1 cellular context compared by ENCODE assay signal in genomic region chr10:101062231-101063161, GRCh38.
TF ChIP-seq lines count a peak whose summit lies in the region.

No MANE protein-coding gene starts in this region.

TF ChIP-seq in WTC11, 78 proteins besides CTCF, POLR2A, EP300 and RAD21 (continued from another document):
- TF ChIP-seq PRDM15 (CRISPR knock-in tag; IDR thresholded peaks at IDR 0.05), result no peak
- TF ChIP-seq ATF2 (CRISPR knock-in tag; IDR thresholded peaks at IDR 0.05; ENCODE audit: borderline replicate concordance, low read depth), result no peak
- peak; percentile 66 for TF ChIP-seq TEAD1 (CRISPR knock-in tag; IDR thresholded peaks at IDR 0.05)
- TF ChIP-seq SMAD3 (CRISPR knock-in tag; IDR thresholded peaks at IDR 0.05; ENCODE audit: borderline replicate concordance), result peak; percentile 54; the same call in 1 of the 2 replicates
- TF ChIP-seq MXD4 (CRISPR knock-in tag; IDR thresholded peaks at IDR 0.05; ENCODE audit: borderline replicate concordance), result no peak
- peak; percentile 96 for TF ChIP-seq HMGXB4 (CRISPR knock-in tag; IDR thresholded peaks at IDR 0.05)
- TF ChIP-seq ZBTB43 (CRISPR knock-in tag; IDR thresholded peaks at IDR 0.05), result peak; percentile 4; the same call in 1 of the 2 replicates
- peak; percentile 75; the same call in 1 of the 2 replicates for TF ChIP-seq ZNF232 (CRISPR knock-in tag; IDR thresholded peaks at IDR 0.05)
- TF ChIP-seq ZNF425 (CRISPR knock-in tag; conservative IDR thresholded peaks at IDR 0.05), result no peak
- no peak for TF ChIP-seq EMX1 (CRISPR knock-in tag; IDR thresholded peaks at IDR 0.05)
- no peak for TF ChIP-seq JUN (CRISPR knock-in tag; IDR thresholded peaks at IDR 0.05)
- peak; percentile 69; the same call in 1 of the 2 replicates for TF ChIP-seq FOXK1 (CRISPR knock-in tag; IDR thresholded peaks at IDR 0.05)
- no peak for TF ChIP-seq JAZF1 (CRISPR knock-in tag; IDR thresholded peaks at IDR 0.05)
- TF ChIP-seq ZNF396 (CRISPR knock-in tag; IDR thresholded peaks at IDR 0.05; ENCODE audit: borderline replicate concordance), result no peak
- no peak for TF ChIP-seq USF2 (CRISPR knock-in tag; IDR thresholded peaks at IDR 0.05)
- peak; percentile 52; the same call in 1 of the 2 replicates for TF ChIP-seq MYBL2 (CRISPR knock-in tag; IDR thresholded peaks at IDR 0.05)
- TF ChIP-seq STAT6 (CRISPR knock-in tag; conservative IDR thresholded peaks at IDR 0.05; ENCODE audit: low read depth), result no peak
- TF ChIP-seq ATF1 (CRISPR knock-in tag; IDR thresholded peaks at IDR 0.05), result no peak
- TF ChIP-seq NR2C2 (CRISPR knock-in tag; IDR thresholded peaks at IDR 0.05), result peak; percentile 61; the same call in 1 of the 2 replicates
- no peak for TF ChIP-seq TEAD4 (CRISPR knock-in tag; IDR thresholded peaks at IDR 0.05)
- no peak for TF ChIP-seq NFYB (CRISPR knock-in tag; conservative IDR thresholded peaks at IDR 0.05; ENCODE audit: low read depth)
- no peak for TF ChIP-seq ZNF219 (CRISPR knock-in tag; IDR thresholded peaks at IDR 0.05; ENCODE audit: borderline replicate concordance)
- no peak for TF ChIP-seq ZNF671 (CRISPR knock-in tag; IDR thresholded peaks at IDR 0.05)
- TF ChIP-seq E2F1 (CRISPR knock-in tag; IDR thresholded peaks at IDR 0.05), result no peak
- TF ChIP-seq ZSCAN18 (CRISPR knock-in tag; IDR thresholded peaks at IDR 0.05), result no peak
- no peak for TF ChIP-seq ATF6 (CRISPR knock-in tag; IDR thresholded peaks at IDR 0.05)
- no peak for TF ChIP-seq ZNF281 (CRISPR knock-in tag; IDR thresholded peaks at IDR 0.05)
- no peak for TF ChIP-seq ESRRA (CRISPR knock-in tag; IDR thresholded peaks at IDR 0.05; ENCODE audit: borderline replicate concordance)
- TF ChIP-seq NFE2L1 (CRISPR knock-in tag; IDR thresholded peaks at IDR 0.05), result 0 out of 2 replicates have a peak, but pooled peaks have one; percentile 49
- no peak for TF ChIP-seq CREM (CRISPR knock-in tag; IDR thresholded peaks at IDR 0.05)
